In genomic region chr2:173210270-173211196, GRCh38 we compare ENCODE assay signal across 8 cellular contexts.
DNase-seq lines count a peak whose midpoint lies in the region; ATAC-seq and TF ChIP-seq lines count a peak whose summit lies in the region.

No MANE protein-coding gene starts in this region.

- DNase-seq in ELR (ENCODE audit: low read depth) (peak; percentile 96), NCI-H2196 (lab: John Stamatoyannopoulos, UW; ENCODE audit: unreplicated experiment) (peak; percentile 84), colonic mucosa (peak; percentile 74), right lobe of liver (peak in 1 of 3 donors; percentile 72)
- DNase-seq in stimulated activated CD4-positive, alpha-beta T cell treated with anti-CD3 and anti-CD28 coated beads, TNF-alpha, amount 100 ng/mL, for 48 hours (ENCODE audit: low read depth in 3 of 3), result peak; percentile 14 to 40 (median 25)

- H3K4me1 ChIP-seq in colonic mucosa (no peaks in the 10 kb centered on the region), right lobe of liver (peaks cover 0 to 14% (median 0%) of the 10 kb centered on the region in 4 donors)

- 8% methylated on average over 8 of the region's 8 CpGs for WGBS in right lobe of liver (ENCODE audit: insufficient coverage, low coverage, low lambda C conversion rate, missing lambda C conversion rate)

- TF ChIP-seq POLR2A in right lobe of liver (IDR thresholded peaks at IDR 0.05), result no peak

- H3K27ac ChIP-seq in VCaP, result peak overlapping the region; percentile 88
- H3K27ac ChIP-seq in colonic mucosa, result no peak overlapping the region
- peak overlapping the region; percentile 52 to 75 (median 68) for H3K27ac ChIP-seq in right lobe of liver

- H3K36me3 ChIP-seq in colonic mucosa, result no peaks in the 10 kb centered on the region
- H3K36me3 ChIP-seq in right lobe of liver, result no peaks in the 10 kb centered on the region

- intact Hi-C loops in colonic mucosa (cut with DNase I) (loop anchor here (2.0 kb wide), 2 partner anchors 184 to 240 kb away; no protein-coding TSS in a partner anchor), right lobe of liver (cut with DNase I) (loop anchor here in 1 of 2 donors (5.0 kb wide), 1 partner anchor 183 kb away; no protein-coding TSS in a partner anchor)

- TF ChIP-seq CTCF in VCaP (conservative IDR thresholded peaks at IDR 0.05), result peak; percentile 92
- TF ChIP-seq CTCF in colonic mucosa (IDR thresholded peaks at IDR 0.05), result peak; percentile 82
- TF ChIP-seq CTCF in right lobe of liver (IDR thresholded peaks at IDR 0.05), result peak; percentile 88 to 95 (median 92)

- no peaks in the 10 kb centered on the region for H3K27me3 ChIP-seq in colonic mucosa
- H3K27me3 ChIP-seq in right lobe of liver, result no peaks in the 10 kb centered on the region

- H3K4me3 ChIP-seq in colonic mucosa, result no peak overlapping the region
- no peak overlapping the region for H3K4me3 ChIP-seq in right lobe of liver

- H3K9ac ChIP-seq in colonic mucosa (ENCODE audit: low read depth in 2 of 2, low read length in 2 of 2), result no peak overlapping the region

- ATAC-seq in HG02973 (IDR thresholded peaks at IDR 0.05; ENCODE audit: unreplicated experiment) (peak; percentile 72), right lobe of liver (peak; percentile 88 to 96 (median 95)), HG02938 (IDR thresholded peaks at IDR 0.05; ENCODE audit: unreplicated experiment) (no peak)

- no peaks in the 10 kb centered on the region for H3K9me3 ChIP-seq in colonic mucosa
- H3K9me3 ChIP-seq in right lobe of liver, result no peaks in the 10 kb centered on the region
